In genomic region chr1:228154685-228155571, GRCh38 we compare ENCODE assay signal across 10 cellular contexts. TPM values are rescaled to one million over a fixed set of nuclear protein-coding genes. Genes with fewer than 3 reads are reported as not detected.
DNase-seq lines count a peak whose midpoint lies in the region; ATAC-seq and TF ChIP-seq lines count a peak whose summit lies in the region.
"Had no signal": no experiment of that assay in that cellular context is flagged by ENCODE, and none has a peak within 500 bp of the region (broad histone marks: within the 10 kb centered on the region; RNA-seq: fewer than 3 reads in every experiment).

No MANE protein-coding gene starts in this region.

- no peak overlapping the region for H3K4me3 ChIP-seq in upper lobe of right lung

- H3K27me3 Mint-ChIP-seq in activated T-cell treated with anti-CD3 and anti-CD28 coated beads, Interleukin-2, amount 50 U/mL, for 24 hours = no peaks in the 10 kb centered on the region
- no peaks in the 10 kb centered on the region for H3K27me3 Mint-ChIP-seq in mesothelial cell of epicardium (ENCODE audit: low read depth)

- peaks cover 21% of the 10 kb centered on the region for H3K4me1 ChIP-seq in upper lobe of right lung

- H3K27me3 ChIP-seq in upper lobe of right lung = no peaks in the 10 kb centered on the region

- H3K36me3 Mint-ChIP-seq in activated T-cell treated with anti-CD3 and anti-CD28 coated beads, Interleukin-2, amount 50 U/mL, for 24 hours (ENCODE audit: low read depth) = no peaks in the 10 kb centered on the region
- H3K36me3 Mint-ChIP-seq in mesothelial cell of epicardium = no peaks in the 10 kb centered on the region

- no peak for TF ChIP-seq CTCF in mesothelial cell of epicardium (IDR thresholded peaks at IDR 0.05; ENCODE audit: unreplicated experiment)
- TF ChIP-seq CTCF in upper lobe of right lung (IDR thresholded peaks at IDR 0.05) = no peak

- no peaks in the 10 kb centered on the region for H3K36me3 ChIP-seq in upper lobe of right lung

- peaks cover 27% of the 10 kb centered on the region for H3K4me1 Mint-ChIP-seq in activated T-cell treated with anti-CD3 and anti-CD28 coated beads, Interleukin-2, amount 50 U/mL, for 24 hours (ENCODE audit: low read depth)
- H3K4me1 Mint-ChIP-seq in mesothelial cell of epicardium = peaks cover 4% of the 10 kb centered on the region

- H3K9me3 Mint-ChIP-seq in activated T-cell treated with anti-CD3 and anti-CD28 coated beads, Interleukin-2, amount 50 U/mL, for 24 hours = no peaks in the 10 kb centered on the region
- no peaks in the 10 kb centered on the region for H3K9me3 Mint-ChIP-seq in mesothelial cell of epicardium

- ATAC-seq in upper lobe of right lung (peak; percentile 39), GM18907 (IDR thresholded peaks at IDR 0.05; ENCODE audit: unreplicated experiment) (no peak), GM21717 (IDR thresholded peaks at IDR 0.05; ENCODE audit: unreplicated experiment) (no peak)

- no peak overlapping the region for H3K4me3 Mint-ChIP-seq in activated T-cell treated with anti-CD3 and anti-CD28 coated beads, Interleukin-2, amount 50 U/mL, for 24 hours
- H3K4me3 Mint-ChIP-seq in mesothelial cell of epicardium = no peak overlapping the region

- intact Hi-C loops in upper lobe of right lung (cut with DNase I) = no loop called here

- DNase-seq in stimulated activated CD4-positive, alpha-beta T cell treated with anti-CD3 and anti-CD28 coated beads, Interleukin-12 subunit alpha, Interleukin-12 subunit beta, amount 100 ng/mL, for 48 hours (ENCODE audit: low read depth in 2 of 3, low spot score in 1 of 3) = peak in 2 of 3 donors; percentile 41
- no peak for DNase-seq in stimulated activated CD4-positive, alpha-beta T cell treated with anti-CD3 and anti-CD28 coated beads, Interleukin-2, amount 100 ng/mL, for 48 hours
- DNase-seq in activated T-cell treated with anti-CD3 and anti-CD28 coated beads, Interleukin-2, amount 50 U/mL, for 24 hours = peak; percentile 48
- no peak for DNase-seq in mesothelial cell of epicardium (ENCODE audit: low spot score in 2 of 2, unreplicated experiment in 2 of 2)
- peak; percentile 66 for DNase-seq in upper lobe of right lung
- no peak for DNase-seq in amniotic stem cell (lab: John Stamatoyannopoulos, UW)
- DNase-seq: activated gamma-delta T cell treated with Interleukin-2 at 50 U/mL for 16 hours, SK-N-SH had no signal

- no peak overlapping the region for H3K27ac ChIP-seq in upper lobe of right lung

- H3K9me3 ChIP-seq in upper lobe of right lung = no peaks in the 10 kb centered on the region
- H3K9me3 ChIP-seq: SK-N-SH had no signal

- peak overlapping the region; percentile 71 for H3K27ac Mint-ChIP-seq in activated T-cell treated with anti-CD3 and anti-CD28 coated beads, Interleukin-2, amount 50 U/mL, for 24 hours
- peak overlapping the region; percentile 64 for H3K27ac Mint-ChIP-seq in mesothelial cell of epicardium

RNA-seq across cellular contexts. Expression of gene GJC2, which starts 5.2 kb away (rescaled TPM):
- total RNA-seq in mesothelial cell of epicardium (2.5 to 2.6 TPM (median 2.5 TPM) in 3 replicates), upper lobe of right lung (6.9 TPM)

RNA-seq across cellular contexts. Expression of gene IBA57, which starts 10.7 kb away (rescaled TPM):
- 10.8 to 14.2 TPM (median 11.8 TPM) in 3 replicates for total RNA-seq in mesothelial cell of epicardium
- total RNA-seq in upper lobe of right lung = 13.0 TPM

RNA-seq across cellular contexts. Expression of gene GUK1, which starts 14.8 kb away (rescaled TPM):
- 129 to 136 TPM (median 135 TPM) in 3 replicates for total RNA-seq in mesothelial cell of epicardium
- 203 TPM for total RNA-seq in upper lobe of right lung

RNA-seq across cellular contexts. Expression of gene MRPL55, which starts 45.8 kb away (rescaled TPM):
- total RNA-seq in mesothelial cell of epicardium (53.9 to 56.9 TPM (median 54.2 TPM) in 3 replicates), upper lobe of right lung (39.9 TPM)

RNA-seq across cellular contexts. Expression of gene C1orf35, which starts 51.8 kb away (rescaled TPM):
- total RNA-seq in mesothelial cell of epicardium = 19.3 to 20.9 TPM (median 20.2 TPM) in 3 replicates
- 12.5 TPM for total RNA-seq in upper lobe of right lung

Comparison
In these comparisons a context has a peak if more than half of its experiments do, and no peak if none do; other contexts are left out.
1. DNase-seq: peak in stimulated activated CD4-positive, alpha-beta T cell treated with anti-CD3 and anti-CD28 coated beads, Interleukin-12 subunit alpha, Interleukin-12 subunit beta, amount 100 ng/mL, for 48 hours (2 of 3), activated T-cell treated with anti-CD3 and anti-CD28 coated beads, Interleukin-2, amount 50 U/mL, for 24 hours (single experiment) and upper lobe of right lung (single experiment); none in stimulated activated CD4-positive, alpha-beta T cell treated with anti-CD3 and anti-CD28 coated beads, Interleukin-2, amount 100 ng/mL, for 48 hours (0 of 2), mesothelial cell of epicardium (0 of 2) and amniotic stem cell (single experiment).